Comparison of ENCODE assay signal across 8 cellular contexts in the genomic region with DNA sequence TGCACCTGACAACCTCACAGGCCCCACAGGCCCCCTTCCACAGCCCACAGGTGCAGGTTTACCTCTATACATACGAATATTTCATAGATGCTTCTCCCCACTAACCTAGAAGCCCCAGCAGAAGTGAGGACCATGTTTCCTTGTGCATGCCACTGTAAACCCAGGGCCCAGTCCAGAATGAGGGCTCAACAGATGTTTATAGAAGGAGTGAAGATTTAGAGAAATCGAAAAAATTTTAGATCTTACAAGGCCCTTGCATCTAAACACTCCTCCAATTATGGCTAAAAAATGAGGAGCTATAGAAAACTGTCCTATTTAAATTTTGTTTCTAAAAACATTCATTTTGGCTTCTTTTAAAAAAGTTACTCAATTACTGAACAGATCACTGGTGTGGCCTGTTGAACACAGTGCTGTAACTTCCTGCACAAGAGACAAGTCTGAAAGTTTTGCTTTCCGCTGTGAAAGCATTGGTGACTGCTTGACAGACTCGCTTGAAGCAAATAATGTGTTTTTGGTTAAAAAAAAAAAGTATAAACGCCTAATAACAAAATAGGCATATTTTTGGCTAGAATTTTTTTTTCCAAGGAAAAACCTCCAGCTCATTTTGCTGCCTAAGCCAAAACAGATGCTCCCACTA. TPM values are rescaled to one million over a fixed set of nuclear protein-coding genes. Genes with fewer than 3 reads are reported as not detected.
DNase-seq lines count a peak whose midpoint lies in the region; ATAC-seq and TF ChIP-seq lines count a peak whose summit lies in the region.

No MANE protein-coding gene starts in this region.

- BruUV-seq in OCI-LY7 (replicated peaks; lab: Mats Ljungman, UMichigan) = no TSS peak

- H2AFZ ChIP-seq in OCI-LY7 (ENCODE audit: low read length) = peak overlapping the region; percentile 48; the same call in 1 of the 2 replicates
- H2AFZ ChIP-seq in neural cell (ENCODE audit: low read depth, low read length) = no peak overlapping the region

- ATAC-seq in GM19324 (IDR thresholded peaks at IDR 0.05; ENCODE audit: low FRiP score, unreplicated experiment) (no peak), HG03439 (IDR thresholded peaks at IDR 0.05; ENCODE audit: unreplicated experiment) (no peak)

- POLR2A ChIA-PET in activated CD4-positive, alpha-beta T cell treated with anti-CD3 and anti-CD28 coated beads, Interleukin-2, amount 10 ng/mL, durations not matched to agents 7 days and 5 days (lab: Charles Lee) = no interaction called here
- POLR2A ChIA-PET in OCI-LY7 (lab: Charles Lee) = interaction anchor here (0.5 to 2.6 kb wide), 5 partner anchors 49 to 553 kb away, joined by 3 to 17 read pairs (median 3); partner anchors contain the start of gene NUP133

- no peaks in the 10 kb centered on the region for H3K9me2 ChIP-seq in OCI-LY7 (ENCODE audit: insufficient read depth, low read length)
- no peaks in the 10 kb centered on the region for H3K9me2 ChIP-seq in neural cell (ENCODE audit: insufficient read depth, low read length)

- H3K27me3 Mint-ChIP-seq in activated CD4-positive, alpha-beta T cell treated with anti-CD3 and anti-CD28 coated beads, Interleukin-2, amount 10 ng/mL, durations not matched to agents 7 days and 5 days = no peaks in the 10 kb centered on the region

- H3F3A ChIP-seq in neural cell (ENCODE audit: insufficient read depth, low read length, poor library complexity, severe bottlenecking) = no peaks in the 10 kb centered on the region

- peaks cover 17% of the 10 kb centered on the region for H3K4me1 ChIP-seq in OCI-LY7 (ENCODE audit: insufficient read depth, low read length, poor library complexity, severe bottlenecking)
- H3K4me1 ChIP-seq in effector memory CD4-positive, alpha-beta T cell (ENCODE audit: control insufficient read depth, insufficient read depth, low read length, poor library complexity, severe bottlenecking) = peaks cover 12% of the 10 kb centered on the region

- no peak for TF ChIP-seq RAD21 in neural cell (conservative IDR thresholded peaks at IDR 0.05)

- H3K27me3 ChIP-seq in effector memory CD4-positive, alpha-beta T cell (replicated peaks; ENCODE audit: control insufficient read depth, insufficient read depth, low read length, poor library complexity, severe bottlenecking) = no peaks in the 10 kb centered on the region
- H3K27me3 ChIP-seq in neural cell (ENCODE audit: insufficient read depth, low read depth, low read length) = no peaks in the 10 kb centered on the region

- H3K36me3 ChIP-seq in OCI-LY7 (ENCODE audit: insufficient read depth, low read length) (no peaks in the 10 kb centered on the region), neural cell (ENCODE audit: insufficient read depth, low read length) (no peaks in the 10 kb centered on the region)
- no peaks in the 10 kb centered on the region for H3K36me3 ChIP-seq in effector memory CD4-positive, alpha-beta T cell (ENCODE audit: control insufficient read depth, insufficient read depth, low read length)

- TF ChIP-seq EP300 in neural cell (conservative IDR thresholded peaks at IDR 0.05; ENCODE audit: poor library complexity, severe bottlenecking) = no peak

- peaks cover 7% of the 10 kb centered on the region for H3K36me3 Mint-ChIP-seq in activated CD4-positive, alpha-beta T cell treated with anti-CD3 and anti-CD28 coated beads, Interleukin-2, amount 10 ng/mL, durations not matched to agents 7 days and 5 days (ENCODE audit: low read depth)

- H3K27ac ChIP-seq in OCI-LY7 (ENCODE audit: low read depth, low read length, poor library complexity, severe bottlenecking) (peak overlapping the region; percentile 44), neural cell (ENCODE audit: low read length) (no peak overlapping the region)
- H3K27ac ChIP-seq in effector memory CD4-positive, alpha-beta T cell (ENCODE audit: insufficient read depth, low read length, poor library complexity, severe bottlenecking) = no peak overlapping the region

- no peaks in the 10 kb centered on the region for H4K20me1 ChIP-seq in OCI-LY7 (ENCODE audit: insufficient read depth, low read length)
- H4K20me1 ChIP-seq in neural cell (ENCODE audit: insufficient read depth) = no peaks in the 10 kb centered on the region

- intact Hi-C loops in OCI-LY7 (cut with micrococcal nuclease; ENCODE audit: unreplicated experiment) = loop anchor here (5.0 kb wide), 1 partner anchor 1865 kb away; the partner anchor contains the start of gene EGLN1

- TF ChIP-seq CTCF in OCI-LY7 (conservative IDR thresholded peaks at IDR 0.05; ENCODE audit: low read length) (no peak), neural cell (IDR thresholded peaks at IDR 0.05; ENCODE audit: poor library complexity, severe bottlenecking) (no peak)

- H3K4me3 ChIP-seq in OCI-LY7 (ENCODE audit: low read depth, low read length, poor library complexity, severe bottlenecking) (peak overlapping the region; percentile 79), neural cell (ENCODE audit: low read length) (peak overlapping the region; percentile 84)
- H3K4me3 ChIP-seq in effector memory CD4-positive, alpha-beta T cell (ENCODE audit: insufficient read depth, low read depth, low read length, poor library complexity, severe bottlenecking) = peak overlapping the region; percentile 62

- DNase-seq in activated CD4-positive, alpha-beta T cell treated with anti-CD3 and anti-CD28 coated beads, Interleukin-2, amount 10 ng/mL, durations not matched to agents 7 days and 5 days = peak; percentile 57
- DNase-seq in activated CD4-positive, alpha-beta T cell treated with anti-CD3 and anti-CD28 coated beads for 1 hour = no peak
- DNase-seq in OCI-LY7 (ENCODE audit: low spot score) (peak; percentile 56), HuH-7.5 (ENCODE audit: low spot score) (no peak)
- DNase-seq in effector memory CD4-positive, alpha-beta T cell = no peak

- no peaks in the 10 kb centered on the region for H3K9me3 ChIP-seq in OCI-LY7 (ENCODE audit: low read length)
- H3K9me3 ChIP-seq in effector memory CD4-positive, alpha-beta T cell (ENCODE audit: control insufficient read depth, low read length) = no peaks in the 10 kb centered on the region
- H3K9me3 ChIP-seq in neural cell (ENCODE audit: low read length) = no peaks in the 10 kb centered on the region

- H3K9me3 Mint-ChIP-seq in activated CD4-positive, alpha-beta T cell treated with anti-CD3 and anti-CD28 coated beads, Interleukin-2, amount 10 ng/mL, durations not matched to agents 7 days and 5 days = no peaks in the 10 kb centered on the region

- H3K4me2 ChIP-seq in OCI-LY7 (ENCODE audit: low read length) = peak overlapping the region; percentile 78
- peak overlapping the region; percentile 35 for H3K4me2 ChIP-seq in neural cell (ENCODE audit: low read length)

- H3K79me2 ChIP-seq in OCI-LY7 (ENCODE audit: insufficient read depth, low read depth, low read length) = peaks cover 17% of the 10 kb centered on the region; the same call in 1 of the 2 replicates
- peaks cover 36% of the 10 kb centered on the region for H3K79me2 ChIP-seq in neural cell (replicated peaks; ENCODE audit: insufficient read depth, low read length)

- CTCF ChIA-PET in activated CD4-positive, alpha-beta T cell treated with anti-CD3 and anti-CD28 coated beads, Interleukin-2, amount 10 ng/mL, durations not matched to agents 7 days and 5 days (lab: Charles Lee) = interaction anchor here (0.5 to 1.6 kb wide), 6 partner anchors 12 to 301 kb away, joined by 3 to 5 read pairs (median 4); no protein-coding TSS in a partner anchor
- CTCF ChIA-PET in OCI-LY7 (lab: Charles Lee; ENCODE audit: unreplicated experiment) = interaction anchor here (0.7 to 1.0 kb wide), 2 partner anchors 11 to 67 kb away, joined by 3 read pairs; no protein-coding TSS in a partner anchor

- H3K9ac ChIP-seq in neural cell (ENCODE audit: low read length) = peak overlapping the region; percentile 73

- H3K4me1 Mint-ChIP-seq in activated CD4-positive, alpha-beta T cell treated with anti-CD3 and anti-CD28 coated beads, Interleukin-2, amount 10 ng/mL, durations not matched to agents 7 days and 5 days = peaks cover 40% of the 10 kb centered on the region

- peak overlapping the region; percentile 93 for H3K4me3 Mint-ChIP-seq in activated CD4-positive, alpha-beta T cell treated with anti-CD3 and anti-CD28 coated beads, Interleukin-2, amount 10 ng/mL, durations not matched to agents 7 days and 5 days

- H3K27ac Mint-ChIP-seq in activated CD4-positive, alpha-beta T cell treated with anti-CD3 and anti-CD28 coated beads, Interleukin-2, amount 10 ng/mL, durations not matched to agents 7 days and 5 days = peak overlapping the region; percentile 97

TF ChIP-seq in neural cell, 6 proteins besides CTCF, POLR2A, EP300 and RAD21 (continues in another document):
- no peak for TF ChIP-seq EZH2 (IDR thresholded peaks at IDR 0.05; ENCODE audit: borderline replicate concordance, insufficient read depth, low read length, poor library complexity, severe bottlenecking)

RNA-seq across cellular contexts. Expression of gene ABCB10, which starts 1.2 kb away (rescaled TPM):
- total RNA-seq in activated CD4-positive, alpha-beta T cell treated with anti-CD3 and anti-CD28 coated beads, Interleukin-2, amount 10 ng/mL, durations not matched to agents 7 days and 5 days = 10 to 100 TPM; 23.7 to 28.2 TPM
- total RNA-seq in OCI-LY7 (2014; rRNA removed; shearing (Covaris generic)) = 14.1 and 16.4 TPM in 2 replicates
- total RNA-seq in OCI-LY7 (2022) = 25.4 and 27.2 TPM in 2 replicates
- polyA plus RNA-seq in neural cell = 27.9 and 31.4 TPM in 2 replicates
- polyA minus RNA-seq in neural cell = 18.9 and 20.9 TPM in 2 replicates

RNA-seq across cellular contexts. Expression of gene NUP133, which starts 49.2 kb away (rescaled TPM):
- 10 to 100 TPM; 45.2 to 46.0 TPM for total RNA-seq in activated CD4-positive, alpha-beta T cell treated with anti-CD3 and anti-CD28 coated beads, Interleukin-2, amount 10 ng/mL, durations not matched to agents 7 days and 5 days
- total RNA-seq in OCI-LY7 (2014; rRNA removed; shearing (Covaris generic)) = 33.0 and 33.3 TPM in 2 replicates
- 50.4 and 53.2 TPM in 2 replicates for total RNA-seq in OCI-LY7 (2022)
- polyA plus RNA-seq in neural cell = 60.2 and 73.4 TPM in 2 replicates
- polyA minus RNA-seq in neural cell = 85.7 and 87.5 TPM in 2 replicates

Comparison
In these comparisons a context has a peak if more than half of its experiments do, and no peak if none do; other contexts are left out.
1. DNase-seq: peak in activated CD4-positive, alpha-beta T cell treated with anti-CD3 and anti-CD28 coated beads, Interleukin-2, amount 10 ng/mL, durations not matched to agents 7 days and 5 days (single experiment) and OCI-LY7 (single experiment); none in activated CD4-positive, alpha-beta T cell treated with anti-CD3 and anti-CD28 coated beads for 1 hour (single experiment), effector memory CD4-positive, alpha-beta T cell (0 of 3) and HuH-7.5 (single experiment).
2. Peak in every context shown above with its lines, with median percentiles within 50 percentile points of each other: H3K4me3 ChIP-seq.